ENCODE assay signal across 2 cellular contexts in genomic region chr9:16720386-16720785, GRCh38.
TF ChIP-seq lines count a peak whose summit lies in the region.

No MANE protein-coding gene starts in this region.

TF ChIP-seq in A549, 52 proteins besides CTCF, POLR2A, EP300 and RAD21 (continued from another document):
- TF ChIP-seq RCOR1 (IDR thresholded peaks at IDR 0.05; ENCODE audit: low read depth, low read length) (no peak), HEYL (CRISPR knock-in tag; IDR thresholded peaks at IDR 0.05) (no peak), PHF8 (IDR thresholded peaks at IDR 0.05; ENCODE audit: borderline replicate concordance, low read depth) (no peak), NFE2L2 (conservative IDR thresholded peaks at IDR 0.05; ENCODE audit: low read length) (no peak), EHMT2 (IDR thresholded peaks at IDR 0.05; ENCODE audit: low read depth) (no peak), EHF (CRISPR knock-in tag; IDR thresholded peaks at IDR 0.05) (no peak), KDM1A (IDR thresholded peaks at IDR 0.05; ENCODE audit: low read depth) (no peak), FOSB (CRISPR knock-in tag; IDR thresholded peaks at IDR 0.05) (no peak)

TF ChIP-seq in WTC11, 78 proteins besides CTCF, POLR2A, EP300 and RAD21 (continued from another document):
- TF ChIP-seq GABPB1 (CRISPR knock-in tag; IDR thresholded peaks at IDR 0.05): no peak
- TF ChIP-seq ZNF263 (CRISPR knock-in tag; IDR thresholded peaks at IDR 0.05; ENCODE audit: low read depth): no peak
- TF ChIP-seq ZNF121 (CRISPR knock-in tag; IDR thresholded peaks at IDR 0.05): no peak
- no peak for TF ChIP-seq ZNF281 (CRISPR knock-in tag; IDR thresholded peaks at IDR 0.05)
- TF ChIP-seq GTF2I (CRISPR knock-in tag; conservative IDR thresholded peaks at IDR 0.05): no peak
- no peak for TF ChIP-seq PRDM15 (CRISPR knock-in tag; IDR thresholded peaks at IDR 0.05)
- TF ChIP-seq USF2 (CRISPR knock-in tag; IDR thresholded peaks at IDR 0.05): no peak
- TF ChIP-seq AFF4 (CRISPR knock-in tag; IDR thresholded peaks at IDR 0.05; ENCODE audit: borderline replicate concordance): no peak
- TF ChIP-seq ZNF416 (CRISPR knock-in tag; IDR thresholded peaks at IDR 0.05): no peak
- no peak for TF ChIP-seq ELF4 (CRISPR knock-in tag; IDR thresholded peaks at IDR 0.05; ENCODE audit: low read depth)
- TF ChIP-seq ZNF512 (CRISPR knock-in tag; IDR thresholded peaks at IDR 0.05; ENCODE audit: borderline replicate concordance): no peak
- TF ChIP-seq ERG (CRISPR knock-in tag; IDR thresholded peaks at IDR 0.05): no peak
- TF ChIP-seq ZNF425 (CRISPR knock-in tag; conservative IDR thresholded peaks at IDR 0.05): no peak
